ENCODE assay signal across 8 cellular contexts in genomic region chr17:181213-182163, GRCh38. TPM values are rescaled to one million over a fixed set of nuclear protein-coding genes. Genes with fewer than 3 reads are reported as not detected.
DNase-seq lines count a peak whose midpoint lies in the region; ATAC-seq and TF ChIP-seq lines count a peak whose summit lies in the region.

TSS of gene DOC2B (minus strand) at chr17:181650. CDS start at chr17:181479, 171 bp downstream.

- no peak for TF ChIP-seq RAD21 in Ishikawa (IDR thresholded peaks at IDR 0.05; ENCODE audit: low read depth)

- no peak within 1 kb of the TSS for H3K27ac Mint-ChIP-seq in chondrocyte (ENCODE audit: unreplicated experiment)

- no peaks in the 10 kb centered on the region for H3K36me3 Mint-ChIP-seq in chondrocyte (ENCODE audit: low read depth)

- H3K9me3 Mint-ChIP-seq in chondrocyte (ENCODE audit: low read depth), result no peaks in the 10 kb centered on the region

- DNase-seq in AG08395 (ENCODE audit: low spot score), result peak; percentile 76
- DNase-seq in chondrocyte (ENCODE audit: low spot score), result no peak
- DNase-seq in left kidney (ENCODE audit: low read depth, low spot score), result peak; percentile 87
- DNase-seq in stimulated activated CD4-positive, alpha-beta T cell treated with anti-CD3 and anti-CD28 coated beads, Interleukin-4, amount 100 ng/mL, for 1 hour, result peak; percentile 27
- DNase-seq in SKM-1 treated with dmso at 0.1 percent for 144 hours (lab: John Stamatoyannopoulos, UW; ENCODE audit: unreplicated experiment), result no peak

- TF ChIP-seq CTCF in chondrocyte (IDR thresholded peaks at IDR 0.05), result peak; percentile 14

- H3K27me3 Mint-ChIP-seq in chondrocyte (ENCODE audit: low read depth), result peaks cover 54% of the 10 kb centered on the region

- ATAC-seq in GM21360 (IDR thresholded peaks at IDR 0.05; ENCODE audit: unreplicated experiment) (no peak), GM21576 (IDR thresholded peaks at IDR 0.05; ENCODE audit: unreplicated experiment) (no peak)

- no peak for TF ChIP-seq EP300 in Ishikawa (IDR thresholded peaks at IDR 0.05; ENCODE audit: borderline replicate concordance)

- H3K4me1 Mint-ChIP-seq in chondrocyte (ENCODE audit: low read depth), result peaks cover 6% of the 10 kb centered on the region

- peak within 1 kb of the TSS; percentile 53 for H3K4me3 Mint-ChIP-seq in chondrocyte (ENCODE audit: unreplicated experiment)

TF ChIP-seq in Ishikawa, 13 proteins besides CTCF, POLR2A, EP300 and RAD21:
- TF ChIP-seq MAX (IDR thresholded peaks at IDR 0.05) (peak; percentile 19; the same call in 1 of the 2 replicates), TCF12 (IDR thresholded peaks at IDR 0.05; ENCODE audit: low read depth) (no peak), FOXM1 (IDR thresholded peaks at IDR 0.05; ENCODE audit: borderline replicate concordance, low read depth) (no peak)

RNA-seq across cellular contexts. Expression of gene DOC2B, which starts in this region (rescaled TPM):
- total RNA-seq in chondrocyte, result 0.31 to 0.64 TPM (median 0.32 TPM) in 3 replicates

Comparison
In these comparisons a context has a peak if more than half of its experiments do, and no peak if none do; other contexts are left out.
1. DNase-seq: peak in AG08395 (single experiment), left kidney (single experiment) and stimulated activated CD4-positive, alpha-beta T cell treated with anti-CD3 and anti-CD28 coated beads, Interleukin-4, amount 100 ng/mL, for 1 hour (single experiment); none in chondrocyte (single experiment) and SKM-1 treated with dmso at 0.1 percent for 144 hours (single experiment).